Comparison of ENCODE assay signal across 30 cellular contexts in genomic region chr16:68374251-68374805, GRCh38.
DNase-seq lines count a peak whose midpoint lies in the region; ATAC-seq, FAIRE-seq and TF ChIP-seq lines count a peak whose summit lies in the region.
"Had no signal": no experiment of that assay in that cellular context is flagged by ENCODE, and none has a peak within 500 bp of the region (broad histone marks: within the 10 kb centered on the region; RNA-seq: fewer than 3 reads in every experiment).

No MANE protein-coding gene starts in this region.

- intact Hi-C loops in Right ventricle myocardium superior (cut with DNase I) (no loop called here), cardiac septum (cut with DNase I) (no loop called here), HepG2 (cut with micrococcal nuclease; ENCODE audit: unreplicated experiment) (no loop called here), lower leg skin (cut with DNase I; ENCODE audit: low total_unique reads) (no loop called here)
- intact Hi-C loops in CD8-positive, alpha-beta T cell (cut with DNase I, micrococcal nuclease), result no loop called here

- H3K36me3 ChIP-seq in HepG2 (replicated peaks in 1 of 2; ENCODE audit: control insufficient read depth in 1 of 2, insufficient read depth in 2 of 2, low read length in 2 of 2), result no peaks in the 10 kb centered on the region
- no peaks in the 10 kb centered on the region for H3K36me3 ChIP-seq in effector memory CD4-positive, alpha-beta T cell (ENCODE audit: control insufficient read depth, insufficient read depth, low read length)
- H3K36me3 ChIP-seq in CD8-positive, alpha-beta T cell (ENCODE audit: insufficient read depth, low read length), result no peaks in the 10 kb centered on the region
- H3K36me3 ChIP-seq: left lung, prostate gland, tibial artery, vagina had no signal

- WGBS in HepG2 (ENCODE audit: low lambda C conversion rate), result 30% methylated on average over 8 of the region's 10 CpGs
- WGBS in lower leg skin, 2 donors, result 66 to 83% methylated on average over 9 to 10 of the region's 10 CpGs

- H3K4me3 Mint-ChIP-seq in CD8-positive, alpha-beta T cell, result no peak overlapping the region
- H3K4me3 Mint-ChIP-seq: activated CD4-positive, alpha-beta memory T cell treated with anti-CD3 and anti-CD28 coated beads, Interleukin-2, amount 10 ng/mL, durations not matched to agents 7 days and 5 days; B cell; CD4-positive, alpha-beta memory T cell had no signal

- no peak for TF ChIP-seq CTCF in HepG2 (CRISPR knock-in tag; IDR thresholded peaks at IDR 0.05)
- TF ChIP-seq CTCF in CD8-positive, alpha-beta T cell (IDR thresholded peaks at IDR 0.05), result no peak
- TF ChIP-seq CTCF in lower leg skin (IDR thresholded peaks at IDR 0.05), result no peak
- no peak for TF ChIP-seq CTCF in foreskin keratinocyte (conservative IDR thresholded peaks at IDR 0.05)

- no peak for TF ChIP-seq RAD21 in HepG2 (CRISPR knock-in tag; IDR thresholded peaks at IDR 0.05)

- no peaks in the 10 kb centered on the region for H3K9me3 Mint-ChIP-seq in CD8-positive, alpha-beta T cell
- H3K9me3 Mint-ChIP-seq: activated CD4-positive, alpha-beta memory T cell treated with anti-CD3 and anti-CD28 coated beads, Interleukin-2, amount 10 ng/mL, durations not matched to agents 7 days and 5 days; CD4-positive, alpha-beta memory T cell had no signal

- H3K27ac Mint-ChIP-seq in CD8-positive, alpha-beta T cell, result no peak overlapping the region
- H3K27ac Mint-ChIP-seq: activated CD4-positive, alpha-beta memory T cell treated with anti-CD3 and anti-CD28 coated beads, Interleukin-2, amount 10 ng/mL, durations not matched to agents 7 days and 5 days; B cell had no signal

- peaks cover 2% of the 10 kb centered on the region for H3K27me3 Mint-ChIP-seq in CD8-positive, alpha-beta T cell (ENCODE audit: low read depth)
- H3K27me3 Mint-ChIP-seq: CD4-positive, alpha-beta memory T cell had no signal

- peaks cover 31% of the 10 kb centered on the region for H3K4me1 Mint-ChIP-seq in CD8-positive, alpha-beta T cell (ENCODE audit: low read depth)

- TF ChIP-seq EP300 in HepG2 (IDR thresholded peaks at IDR 0.05; ENCODE audit: low read depth in 2 of 2, low read length in 2 of 2), result no peak
- no peak for TF ChIP-seq EP300 in HepG2 (CRISPR knock-in tag; IDR thresholded peaks at IDR 0.05; ENCODE audit: borderline replicate concordance)

- BruUV-seq in HepG2 (replicated peaks; lab: Mats Ljungman, UMichigan), result no TSS peak

- no peak overlapping the region for H3K9ac ChIP-seq in HepG2 (ENCODE audit: insufficient read depth, low read depth, low read length)
- H3K9ac ChIP-seq: KMS-11 had no signal

- DNase-seq in Right ventricle myocardium superior (no peak), cardiac septum (ENCODE audit: low spot score) (no peak), caudate nucleus (lab: John Stamatoyannopoulos, UW) (peak in 7 of 61 donors; percentile 20 to 65 (median 32)), HepG2 (ENCODE audit: low spot score) (no peak), lower leg skin (ENCODE audit: low spot score in 2 of 2) (no peak), foreskin keratinocyte (no peak)
- DNase-seq in effector memory CD4-positive, alpha-beta T cell, result no peak
- DNase-seq in CD8-positive, alpha-beta T cell, result no peak
- DNase-seq: activated CD4-positive, alpha-beta memory T cell treated with anti-CD3 and anti-CD28 coated beads, Interleukin-2, amount 10 ng/mL, durations not matched to agents 7 days and 5 days; activated CD8-positive, alpha-beta memory T cell treated with anti-CD3 and anti-CD28 coated beads, Interleukin-2, amount 50 U/mL, for 4 hours; activated naive CD4-positive, alpha-beta T cell; DMS 273 treated with DMSO at 0.1 percent for 48 hours; NCI-H1436 treated with DMSO at 0.1 percent for 48 hours; NCI-H2081 treated with DMSO at 0.1 percent for 48 hours; NCI-H510A; PC-3; stimulated activated CD4-positive, alpha-beta T cell treated with anti-CD3 and anti-CD28 coated beads, Interleukin-4, amount 100 ng/mL, for 1 hour; T-helper 2 cell; tibial artery had no signal

- FAIRE-seq in HepG2 (lab: Jason Lieb, UNC), result no peak
- FAIRE-seq: GM12892, H54 had no signal

- TF ChIP-seq POLR2A in HepG2 (IDR thresholded peaks at IDR 0.05; ENCODE audit: insufficient read depth in 1 of 2, low read depth in 2 of 2, low read length in 2 of 2) (no peak), lower leg skin (IDR thresholded peaks at IDR 0.05) (no peak)

- ATAC-seq in Right ventricle myocardium superior (ENCODE audit: poor library complexity), result peak; percentile 26
- peak; percentile 7; the same call in 1 of the 3 replicates for ATAC-seq in HepG2
- no peak for ATAC-seq in CD8-positive, alpha-beta T cell
- ATAC-seq in foreskin keratinocyte, result no peak
- ATAC-seq: left lung, PC-3, sciatic nerve, SK-N-SH treated with all-trans-retinoic acid at 6 μM for 48 hours had no signal

- no peak overlapping the region for H2AFZ ChIP-seq in HepG2 (ENCODE audit: low read length)

- H3K4me1 ChIP-seq in HepG2 (ENCODE audit: insufficient read depth, low read length) (no peaks in the 10 kb centered on the region), foreskin keratinocyte (no peaks in the 10 kb centered on the region)
- H3K4me1 ChIP-seq in effector memory CD4-positive, alpha-beta T cell (ENCODE audit: control insufficient read depth, insufficient read depth, low read length, poor library complexity, severe bottlenecking), result peaks cover 15% of the 10 kb centered on the region
- H3K4me1 ChIP-seq in CD8-positive, alpha-beta T cell (ENCODE audit: insufficient read depth, low read length), result peaks cover 30% of the 10 kb centered on the region
- H3K4me1 ChIP-seq: vagina had no signal

- in situ Hi-C loops in HepG2 (cut with HindIII; ENCODE audit: extremely low pct_ligation_motif_present, low pct_unique_long_range_greater_than_20kb), result no loop called here

- no peaks in the 10 kb centered on the region for H4K20me1 ChIP-seq in HepG2 (ENCODE audit: insufficient read depth, low read length)

- no peaks in the 10 kb centered on the region for H3K36me3 Mint-ChIP-seq in CD8-positive, alpha-beta T cell
- H3K36me3 Mint-ChIP-seq: CD4-positive, alpha-beta memory T cell had no signal

- no peak overlapping the region for H3K4me2 ChIP-seq in HepG2 (ENCODE audit: low read depth, low read length)
- H3K4me2 ChIP-seq: KMS-11 had no signal

- CTCF ChIA-PET in HepG2 (lab: Yijun Ruan, JAX; ENCODE audit: low intra/inter-chr PET ratio, low total read pairs), result no interaction called here
- CTCF ChIA-PET in CD8-positive, alpha-beta T cell (lab: Charles Lee), result interaction anchor here (1.1 to 2.0 kb wide), 3 partner anchors 22 to 137 kb away, joined by 4 to 8 read pairs (median 4); no protein-coding TSS in a partner anchor

- H3K4me3 ChIP-seq in HepG2 (replicated peaks in 1 of 3; ENCODE audit: insufficient read depth in 1 of 3, low read depth in 2 of 3, low read length in 3 of 3) (no peak overlapping the region), lower leg skin (ENCODE audit: low read depth, poor library complexity, severe bottlenecking) (no peak overlapping the region)
- H3K4me3 ChIP-seq in effector memory CD4-positive, alpha-beta T cell (ENCODE audit: insufficient read depth, low read depth, low read length, poor library complexity, severe bottlenecking), result no peak overlapping the region
- H3K4me3 ChIP-seq in CD8-positive, alpha-beta T cell (ENCODE audit: low read depth, low read length), result no peak overlapping the region
- H3K4me3 ChIP-seq: left lung, prostate gland, tibial artery, vagina had no signal

- no peaks in the 10 kb centered on the region for H3K9me3 ChIP-seq in HepG2 (ENCODE audit: low read length)
- H3K9me3 ChIP-seq in effector memory CD4-positive, alpha-beta T cell (ENCODE audit: control insufficient read depth, low read length), result no peaks in the 10 kb centered on the region
- no peaks in the 10 kb centered on the region for H3K9me3 ChIP-seq in CD8-positive, alpha-beta T cell (ENCODE audit: low read length)
- H3K9me3 ChIP-seq: left lung, prostate gland, tibial artery, vagina had no signal

- H3K27ac ChIP-seq in caudate nucleus (ENCODE audit: low read depth, low read length) (peak overlapping the region; percentile 24), HepG2 (ENCODE audit: extremely low read length, insufficient read depth, low read length) (no peak overlapping the region), foreskin keratinocyte (no peak overlapping the region)
- H3K27ac ChIP-seq in effector memory CD4-positive, alpha-beta T cell (ENCODE audit: insufficient read depth, low read length, poor library complexity, severe bottlenecking), result no peak overlapping the region
- no peak overlapping the region for H3K27ac ChIP-seq in CD8-positive, alpha-beta T cell (ENCODE audit: low read depth, low read length)
- H3K27ac ChIP-seq: epithelial cell of prostate, KMS-11, left lung, prostate gland, tibial artery, vagina had no signal

- H3K27me3 ChIP-seq in HepG2 (ENCODE audit: control insufficient read depth in 1 of 2, insufficient read depth in 2 of 2, low read length in 2 of 2) (peaks cover 8 to 72% of the 10 kb centered on the region in 2 experiments; a peak in 4 of 5 replicates), foreskin keratinocyte (peaks cover 14% of the 10 kb centered on the region)
- no peaks in the 10 kb centered on the region for H3K27me3 ChIP-seq in effector memory CD4-positive, alpha-beta T cell (replicated peaks; ENCODE audit: control insufficient read depth, insufficient read depth, low read length, poor library complexity, severe bottlenecking)
- no peaks in the 10 kb centered on the region for H3K27me3 ChIP-seq in CD8-positive, alpha-beta T cell (ENCODE audit: insufficient read depth, low read length)
- H3K27me3 ChIP-seq: left lung, vagina had no signal

- POLR2A ChIA-PET in HepG2 (lab: Yijun Ruan, JAX), result no interaction called here
- POLR2A ChIA-PET in CD8-positive, alpha-beta T cell (lab: Charles Lee), result interaction anchor here (0.6 kb wide), 1 partner anchor 44 kb away, joined by 3 read pairs; no protein-coding TSS in a partner anchor

- H3K79me2 ChIP-seq in HepG2 (ENCODE audit: insufficient read depth, low read length), result no peaks in the 10 kb centered on the region

TF ChIP-seq in HepG2, 621 proteins besides CTCF, POLR2A, EP300 and RAD21:
- TF ChIP-seq ZNF629 (CRISPR knock-in tag; conservative IDR thresholded peaks at IDR 0.05) (peak; percentile 34; the same call in 1 of the 2 replicates), ZNF570 (CRISPR knock-in tag; IDR thresholded peaks at IDR 0.05; ENCODE audit: borderline replicate concordance) (no peak)
TF ChIP-seq in HepG2: peak in this region for 1.

Comparison
In these comparisons a context has a peak if more than half of its experiments do, and no peak if none do; other contexts are left out.
1. ATAC-seq: peak in Right ventricle myocardium superior (single experiment) and HepG2 (single experiment); none in CD8-positive, alpha-beta T cell (single experiment) and foreskin keratinocyte (single experiment).